ENCODE assay signal across 12 cellular contexts in the genomic region with DNA sequence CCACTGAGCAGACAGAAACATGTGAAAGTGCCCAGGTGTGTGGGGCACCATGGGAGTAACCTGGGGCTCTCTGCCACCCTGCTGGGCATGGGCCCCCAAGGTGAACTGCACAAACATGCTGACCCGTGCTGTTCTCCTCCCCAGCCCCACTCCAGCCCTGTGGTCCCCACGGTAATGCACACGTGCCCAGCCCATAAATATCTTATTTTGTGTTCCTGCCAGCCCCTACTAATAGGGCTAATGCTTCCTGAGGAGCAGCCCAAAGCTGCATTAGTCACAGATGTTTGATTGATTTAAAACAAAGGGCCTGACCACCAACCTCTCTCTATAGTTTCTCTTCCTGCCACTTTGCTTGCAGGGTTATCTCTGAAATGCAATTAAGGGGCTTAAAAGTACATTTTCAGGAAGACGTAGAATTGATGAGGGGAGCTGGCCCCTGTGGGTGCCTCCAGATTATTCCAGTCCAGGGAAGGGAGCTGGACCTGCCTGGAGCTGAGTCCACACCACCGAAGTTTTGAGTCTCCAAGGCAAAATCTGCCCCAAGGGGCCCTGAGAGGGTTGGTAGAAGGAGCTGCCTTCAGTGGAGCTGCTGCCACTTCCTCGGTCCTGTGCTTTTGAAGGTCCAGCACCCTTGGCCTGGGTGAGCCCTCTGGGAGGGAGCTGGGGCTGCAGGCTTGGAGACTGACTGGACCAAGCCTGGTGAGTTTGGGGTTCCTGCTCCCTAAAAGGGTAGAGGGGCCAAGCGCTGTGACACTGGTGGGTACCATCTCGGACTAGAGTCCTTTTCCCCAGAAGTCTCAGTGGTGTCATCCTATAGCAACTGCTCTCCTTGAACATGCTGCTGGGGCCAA.
"Had no signal": no experiment of that assay in that cellular context is flagged by ENCODE, and none has a peak within 500 bp of the region (broad histone marks: within the 10 kb centered on the region; RNA-seq: fewer than 3 reads in every experiment).

No MANE protein-coding gene starts in this region.

- H3K4me3 ChIP-seq: ascending aorta, gastrocnemius medialis, skin epidermis, stomach, thoracic aorta had no signal

- H3K4me1 ChIP-seq: ascending aorta, gastrocnemius medialis, stomach had no signal

- DNase-seq: activated CD4-positive, alpha-beta memory T cell treated with anti-CD3 and anti-CD28 coated beads for 36 hours; activated CD4-positive, alpha-beta T cell treated with anti-CD3 and anti-CD28 coated beads for 1 hour; activated T-cell treated with anti-CD3 and anti-CD28 coated beads, Interleukin-2, amount 50 U/mL, for 72 hours; gastrocnemius medialis; kidney; left ventricle myocardium superior; mesendoderm; nephron progenitor cell; stomach had no signal

- H3K27ac ChIP-seq: ascending aorta, gastrocnemius medialis, skin epidermis, stomach, thoracic aorta had no signal

- H3K9me3 ChIP-seq: ascending aorta, gastrocnemius medialis, thoracic aorta had no signal

- H3K36me3 ChIP-seq: ascending aorta, gastrocnemius medialis, stomach, thoracic aorta had no signal

- H3K27me3 ChIP-seq: ascending aorta, gastrocnemius medialis had no signal
